In genomic region chr11:86245369-86246292, GRCh38 we compare ENCODE assay signal across 7 cellular contexts. TPM values are rescaled to one million over a fixed set of nuclear protein-coding genes. Genes with fewer than 3 reads are reported as not detected.
A peak's percentile ranks its signal among the peaks of the same experiment; 100 is the strongest.
DNase-seq lines count a peak whose midpoint lies in the region; ATAC-seq and TF ChIP-seq lines count a peak whose summit lies in the region.

No MANE protein-coding gene starts in this region.

- peak overlapping the region; percentile 81 for H3K4me3 ChIP-seq in choroid plexus epithelial cell (ENCODE audit: low read depth, low read length)
- H3K4me3 ChIP-seq in tibial artery = peak overlapping the region; percentile 76 to 81

- H3K9me3 Mint-ChIP-seq in memory B cell = no peaks in the 10 kb centered on the region

- no peaks in the 10 kb centered on the region for H3K36me3 ChIP-seq in tibial artery

- peaks cover 3% of the 10 kb centered on the region for H3K36me3 Mint-ChIP-seq in memory B cell

- no peaks in the 10 kb centered on the region for H3K9me3 ChIP-seq in tibial artery

- H3K4me1 Mint-ChIP-seq in memory B cell = peaks cover 30% of the 10 kb centered on the region

- no peak overlapping the region for H3K4me3 Mint-ChIP-seq in memory B cell

- H3K27ac Mint-ChIP-seq in memory B cell = no peak overlapping the region

- no peaks in the 10 kb centered on the region for H3K27me3 Mint-ChIP-seq in memory B cell

- H3K4me1 ChIP-seq in tibial artery = peaks cover 0 to 33% (median 15%) of the 10 kb centered on the region in 4 donors

- intact Hi-C loops in tibial artery (cut with DNase I; ENCODE audit: low total_unique reads) = no loop called here

- peak; percentile 26 for DNase-seq in SK-N-DZ (ENCODE audit: low spot score)
- DNase-seq in choroid plexus epithelial cell (ENCODE audit: low read depth) = peak; percentile 13
- peak; percentile 18 for DNase-seq in memory B cell (ENCODE audit: low spot score in 2 of 2)
- no peak for DNase-seq in tibial artery
- DNase-seq in GM03348 (ENCODE audit: low spot score) = no peak

- ATAC-seq in GM18907 (IDR thresholded peaks at IDR 0.05; ENCODE audit: unreplicated experiment) (peak; percentile 29), HG03095 (IDR thresholded peaks at IDR 0.05; ENCODE audit: unreplicated experiment) (peak; percentile 0), memory B cell (ENCODE audit: low read depth) (peak; percentile 5)

- no peaks in the 10 kb centered on the region for H3K27me3 ChIP-seq in tibial artery

- TF ChIP-seq CTCF in choroid plexus epithelial cell (conservative IDR thresholded peaks at IDR 0.05; ENCODE audit: low read depth, low read length) (no peak), tibial artery (IDR thresholded peaks at IDR 0.05) (no peak)

- peak overlapping the region; percentile 94 to 96 for H3K27ac ChIP-seq in tibial artery

RNA-seq across cellular contexts. Expression of gene EED, which starts 1.1 kb away (rescaled TPM):
- 29.0 and 41.2 TPM in 2 replicates for polyA plus RNA-seq in SK-N-DZ (2014; cell fraction: cytosol; rRNA removed)
- polyA plus RNA-seq in SK-N-DZ (2014; cell fraction: nucleus; rRNA removed) = 47.0 and 58.1 TPM in 2 replicates

RNA-seq across cellular contexts. Expression of gene HIKESHI, which starts 56.4 kb away (rescaled TPM):
- 118 and 131 TPM in 2 replicates for polyA plus RNA-seq in SK-N-DZ (2014; cell fraction: cytosol; rRNA removed)
- 96.7 and 102 TPM in 2 replicates for polyA plus RNA-seq in SK-N-DZ (2014; cell fraction: nucleus; rRNA removed)

Comparison
In these comparisons a context has a peak if more than half of its experiments do, and no peak if none do; other contexts are left out.
1. DNase-seq: peak in SK-N-DZ (single experiment), choroid plexus epithelial cell (single experiment) and memory B cell (2 of 2); none in tibial artery (0 of 2) and GM03348 (single experiment).
2. Peak in every context shown above with its lines, with median percentiles within 50 percentile points of each other: ATAC-seq.